Comparison of ENCODE assay signal across 9 cellular contexts in genomic region chrX:48465336-48465933, GRCh38.
DNase-seq lines count a peak whose midpoint lies in the region; ATAC-seq and TF ChIP-seq lines count a peak whose summit lies in the region.
"Had no signal": no experiment of that assay in that cellular context is flagged by ENCODE, and none has a peak within 500 bp of the region (broad histone marks: within the 10 kb centered on the region; RNA-seq: fewer than 3 reads in every experiment).

No MANE protein-coding gene starts in this region.

- in situ Hi-C loops in astrocyte of the spinal cord (cut with HindIII; ENCODE audit: low sequenced_read_pairs): no loop called here

- peak; percentile 81 for DNase-seq in AG08395 (ENCODE audit: low spot score)
- peak; percentile 30 for DNase-seq in HK-2 (ENCODE audit: unreplicated experiment)
- DNase-seq in astrocyte of the spinal cord (ENCODE audit: low read depth, low spot score): peak; percentile 83
- peak; percentile 6 for DNase-seq in kidney glomerular epithelial cell (lab: John Stamatoyannopoulos, UW)
- DNase-seq in stimulated activated CD4-positive, alpha-beta T cell treated with anti-CD3 and anti-CD28 coated beads, Interleukin-4, amount 100 ng/mL, for 1 hour: no peak
- DNase-seq in activated CD4-positive, CD25-positive, alpha-beta regulatory T cell (lab: John Stamatoyannopoulos, UW): no peak
- no peak for DNase-seq in NCI-H82 (lab: John Stamatoyannopoulos, UW)
- DNase-seq: mucosa of descending colon had no signal

- no peak overlapping the region for H3K4me3 ChIP-seq in astrocyte of the spinal cord (ENCODE audit: low read depth, low read length)
- H3K4me3 ChIP-seq: mucosa of descending colon had no signal

- no peak for TF ChIP-seq CTCF in astrocyte of the spinal cord (IDR thresholded peaks at IDR 0.05; ENCODE audit: low read depth, low read length)

- no peak for ATAC-seq in GM18870 (IDR thresholded peaks at IDR 0.05; ENCODE audit: unreplicated experiment)
- ATAC-seq: mucosa of descending colon had no signal

Comparison
In these comparisons a context has a peak if more than half of its experiments do, and no peak if none do; other contexts are left out.
1. DNase-seq: peak in AG08395 (single experiment), HK-2 (single experiment), astrocyte of the spinal cord (single experiment) and kidney glomerular epithelial cell (single experiment); none in stimulated activated CD4-positive, alpha-beta T cell treated with anti-CD3 and anti-CD28 coated beads, Interleukin-4, amount 100 ng/mL, for 1 hour (single experiment), activated CD4-positive, CD25-positive, alpha-beta regulatory T cell (0 of 4) and NCI-H82 (single experiment).